In genomic region chr1:47137178-47137577, GRCh38 we compare ENCODE assay signal across 8 cellular contexts. TPM values are rescaled to one million over a fixed set of nuclear protein-coding genes. Genes with fewer than 3 reads are reported as not detected.
"Had no signal": no experiment of that assay in that cellular context is flagged by ENCODE, and none has a peak within 500 bp of the region (broad histone marks: within the 10 kb centered on the region; RNA-seq: fewer than 3 reads in every experiment).

Gene CYP4A22, plus strand, starts transcription at chr1:47137441. Its CDS starts 45 bp downstream, at chr1:47137486.

- ATAC-seq: GM23338 had no signal

- H3K4me2 ChIP-seq: GM23338 had no signal

- H3K27ac Mint-ChIP-seq: GM23338, H9 had no signal

- H3K9me3 Mint-ChIP-seq: GM23338 had no signal

- H2AFZ ChIP-seq: GM23338 had no signal

- H3K4me3 ChIP-seq: GM23338, K562 had no signal

- H3K4me3 Mint-ChIP-seq: GM23338, H9 had no signal

- H3K4me1 Mint-ChIP-seq: GM23338, H9 had no signal

- DNase-seq: H9, HCEC 1CT, IMR-90 had no signal

- H3K27ac ChIP-seq: HL-60 had no signal

RNA-seq across cellular contexts. Expression of gene CYP4A22, which starts in this region (rescaled TPM):
- total RNA-seq: GM23338, H1, H9, HT1080, IMR-90 had no signal
- polyA plus RNA-seq: GM23338, H1, IMR-90, K562 had no signal
